ENCODE assay signal across 8 cellular contexts in genomic region chr17:38815576-38816193, GRCh38. TPM values are rescaled to one million over a fixed set of nuclear protein-coding genes. Genes with fewer than 3 reads are reported as not detected.
DNase-seq lines count a peak whose midpoint lies in the region; ATAC-seq lines count a peak whose summit lies in the region.

No MANE protein-coding gene starts in this region.

- no peaks in the 10 kb centered on the region for H3K79me2 ChIP-seq in mesendoderm (ENCODE audit: control insufficient read depth, insufficient read depth, low read length)

- H2BK5ac ChIP-seq in mesendoderm (ENCODE audit: low read length), result no peak overlapping the region

- no peak overlapping the region for H4K5ac ChIP-seq in mesendoderm (ENCODE audit: low read length)

- no peaks in the 10 kb centered on the region for H3K79me1 ChIP-seq in mesendoderm (ENCODE audit: low read length)

- no peak overlapping the region for H3K23ac ChIP-seq in mesendoderm (ENCODE audit: low read length)

- no peaks in the 10 kb centered on the region for H3K27me3 ChIP-seq in mesendoderm (ENCODE audit: insufficient read depth, low read length, poor library complexity)

- no peak overlapping the region for H3K9ac ChIP-seq in mesendoderm (ENCODE audit: low read length)

- ATAC-seq in HG03196 (IDR thresholded peaks at IDR 0.05; ENCODE audit: unreplicated experiment), result no peak
- no peak for ATAC-seq in GM21528 (IDR thresholded peaks at IDR 0.05; ENCODE audit: low FRiP score, unreplicated experiment)

- no peak overlapping the region for H3K18ac ChIP-seq in mesendoderm (ENCODE audit: low read length)

- no peak overlapping the region for H3K4me3 ChIP-seq in mesendoderm (ENCODE audit: low read length)

- H3K56ac ChIP-seq in mesendoderm (ENCODE audit: low read length), result no peak overlapping the region

- no peak overlapping the region for H2BK15ac ChIP-seq in mesendoderm (replicated peaks; ENCODE audit: low read depth)

- H3K27ac ChIP-seq in mesendoderm (ENCODE audit: low read depth, low read length), result no peak overlapping the region

- H2BK120ac ChIP-seq in mesendoderm (ENCODE audit: low read depth, low read length), result no peak overlapping the region

- no CpG with 5 or more reads among the region's 8 CpGs for WGBS in mesendoderm (ENCODE audit: extremely low coverage, insufficient coverage, low lambda C conversion rate)

- no peak overlapping the region for H3K4me2 ChIP-seq in mesendoderm (ENCODE audit: low read length)

- no peaks in the 10 kb centered on the region for H3K4me1 ChIP-seq in mesendoderm (ENCODE audit: control insufficient read depth, low read depth, low read length)

- no peak overlapping the region for H3K4ac ChIP-seq in mesendoderm (ENCODE audit: low read depth, low read length)

- H2AK5ac ChIP-seq in mesendoderm (ENCODE audit: low read length), result no peak overlapping the region

- peak; percentile 47 for DNase-seq in D341Med (ENCODE audit: low spot score)
- DNase-seq in Kasumi-1 (lab: John Stamatoyannopoulos, UW), result peak; percentile 42 to 60
- DNase-seq in amniotic epithelial cell (ENCODE audit: low read depth), result peak; percentile 76
- peak; percentile 32 for DNase-seq in mesendoderm
- DNase-seq in activated CD4-positive, CD25-positive, alpha-beta regulatory T cell treated with anti-CD3 and anti-CD28 coated beads, Interleukin-2, amount 50 U/mL, for 72 hours, result no peak
- no peak for DNase-seq in NCI-H1930 (lab: John Stamatoyannopoulos, UW)

- H3K36me3 ChIP-seq in mesendoderm (ENCODE audit: control insufficient read depth, insufficient read depth, low read length), result peaks cover 1% of the 10 kb centered on the region

- H4K8ac ChIP-seq in mesendoderm (ENCODE audit: low read depth, low read length), result no peak overlapping the region

RNA-seq across cellular contexts. Expression of gene CWC25, which starts 9.4 kb away (rescaled TPM):
- polyA plus RNA-seq in mesendoderm (2013, experiment 1 of 2), result 13.8 TPM
- 14.3 TPM for polyA plus RNA-seq in mesendoderm (2013, experiment 2 of 2)

RNA-seq across cellular contexts. Expression of gene PIP4K2B, which starts 16.3 kb away (rescaled TPM):
- 35.3 TPM for polyA plus RNA-seq in mesendoderm (2013, experiment 1 of 2)
- polyA plus RNA-seq in mesendoderm (2013, experiment 2 of 2), result 35.2 TPM

RNA-seq across cellular contexts. Expression of gene RPL23, which starts 37.8 kb away (rescaled TPM):
- polyA plus RNA-seq in mesendoderm (2013, experiment 1 of 2), result 4,252 TPM
- 4,329 TPM for polyA plus RNA-seq in mesendoderm (2013, experiment 2 of 2)

RNA-seq across cellular contexts. Expression of gene LASP1, which starts 54.2 kb away (rescaled TPM):
- 160 TPM for polyA plus RNA-seq in mesendoderm (2013, experiment 1 of 2)
- 164 TPM for polyA plus RNA-seq in mesendoderm (2013, experiment 2 of 2)

Comparison
In these comparisons a context has a peak if more than half of its experiments do, and no peak if none do; other contexts are left out.
1. DNase-seq: peak in D341Med (single experiment), Kasumi-1 (2 of 2), amniotic epithelial cell (single experiment) and mesendoderm (single experiment); none in activated CD4-positive, CD25-positive, alpha-beta regulatory T cell treated with anti-CD3 and anti-CD28 coated beads, Interleukin-2, amount 50 U/mL, for 72 hours (single experiment) and NCI-H1930 (0 of 2).